In the genomic region with DNA sequence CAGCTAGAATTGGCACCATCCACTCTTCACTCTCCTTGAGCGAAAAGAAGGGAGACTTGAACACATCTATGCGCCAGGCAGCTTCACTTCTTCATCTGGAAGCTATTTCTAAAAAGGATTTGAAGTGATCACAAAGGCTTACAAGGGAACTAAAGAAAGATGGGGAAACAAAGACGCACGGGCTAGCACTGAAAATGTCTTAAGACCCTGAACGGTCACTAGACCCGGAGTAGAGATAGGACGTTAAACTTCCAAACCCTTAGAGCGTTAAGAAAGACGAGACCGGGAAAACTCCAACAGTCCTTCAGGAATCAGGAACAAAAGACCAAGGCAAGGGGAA, we compare ENCODE assay signal across 9 cellular contexts. TPM values are rescaled to one million over a fixed set of nuclear protein-coding genes. Genes with fewer than 3 reads are reported as not detected.
A peak's percentile ranks its signal among the peaks of the same experiment; 100 is the strongest.
DNase-seq lines count a peak whose midpoint lies in the region; ATAC-seq and TF ChIP-seq lines count a peak whose summit lies in the region.
"Had no signal": no experiment of that assay in that cellular context is flagged by ENCODE, and none has a peak within 500 bp of the region (broad histone marks: within the 10 kb centered on the region; RNA-seq: fewer than 3 reads in every experiment).

No MANE protein-coding gene starts in this region.

- H3K4me2 ChIP-seq in PC-3 (ENCODE audit: low read length), result peak overlapping the region; percentile 80

- CTCF ChIA-PET in PC-3 (lab: Charles Lee) (interaction anchor here (0.6 to 2.9 kb wide), 6 partner anchors 24 to 142 kb away, joined by 3 to 24 read pairs (median 4); no protein-coding TSS in a partner anchor), GM10248 (lab: Yijun Ruan, JAX) (interaction anchor here (0.7 to 4.9 kb wide), 40 partner anchors 8 to 618 kb away, joined by 3 to 61 read pairs (median 4); a partner anchor contains a TSS)

- H4K20me1 ChIP-seq in PC-3 (ENCODE audit: low read length), result no peaks in the 10 kb centered on the region

- H3K4me3 ChIP-seq in H7 (ENCODE audit: insufficient read depth, low read depth, low read length), result peak overlapping the region; percentile 52
- H3K4me3 ChIP-seq in PC-3 (ENCODE audit: low read length), result peak overlapping the region; percentile 60; the same call in 1 of the 2 replicates
- H3K4me3 ChIP-seq in skeletal muscle tissue (ENCODE audit: low read length in 3 of 3), result peak overlapping the region; percentile 56 to 68 (median 60)

- H3K27me3 ChIP-seq in H7 (ENCODE audit: control insufficient read depth, insufficient read depth, low read length), result peaks cover 32% of the 10 kb centered on the region
- peaks cover 96% of the 10 kb centered on the region for H3K27me3 ChIP-seq in PC-3 (ENCODE audit: low read length)
- peaks cover 19 to 39% (median 23%) of the 10 kb centered on the region in 3 donors for H3K27me3 ChIP-seq in skeletal muscle tissue (ENCODE audit: control insufficient read depth in 3 of 3, insufficient read depth in 3 of 3, low read length in 3 of 3)

- H2AFZ ChIP-seq in PC-3 (ENCODE audit: low read length), result peak overlapping the region; percentile 57; the same call in 1 of the 2 replicates

- H3K79me2 ChIP-seq in PC-3 (ENCODE audit: low read length), result no peaks in the 10 kb centered on the region

- POLR2A ChIA-PET in PC-3 (lab: Charles Lee; ENCODE audit: unreplicated experiment) (no interaction called here), GM10248 (lab: Yijun Ruan, JAX) (interaction anchor here (0.7 kb wide), 1 partner anchor 143 kb away, joined by 3 read pairs; no protein-coding TSS in a partner anchor)

- BruUV-seq in PC-3 (replicated peaks; lab: Mats Ljungman, UMichigan), result no TSS peak

- no peak for DNase-seq in H7
- DNase-seq in PC-3, result no peak
- DNase-seq in left ventricle myocardium superior, result no peak
- no peak for DNase-seq in nucleus accumbens (lab: John Stamatoyannopoulos, UW)
- no peak for DNase-seq in GM10248 (ENCODE audit: extremely low spot score)
- no peak for DNase-seq in DMS79 (lab: John Stamatoyannopoulos, UW)
- no peak for DNase-seq in SW 1271 (lab: John Stamatoyannopoulos, UW)

- no peaks in the 10 kb centered on the region for H3F3A ChIP-seq in PC-3 (ENCODE audit: low read length, unreplicated experiment)

- H3K27ac ChIP-seq in PC-3 (ENCODE audit: low read length) (no peak overlapping the region), skeletal muscle tissue (ENCODE audit: low read depth, low read length) (peak overlapping the region; percentile 32)
- H3K27ac ChIP-seq: brain microvascular endothelial cell had no signal

- H3K4me1 ChIP-seq in PC-3 (ENCODE audit: insufficient read depth, low read length) (no peaks in the 10 kb centered on the region), skeletal muscle tissue (ENCODE audit: control insufficient read depth in 3 of 3, insufficient read depth in 3 of 3, low read length in 3 of 3) (peaks cover 8 to 10% (median 9%) of the 10 kb centered on the region in 3 donors)

- intact Hi-C loops in PC-3 (cut with micrococcal nuclease) (loop anchor here (5.0 kb wide), 1 partner anchor 97 kb away; no protein-coding TSS in a partner anchor), left ventricle myocardium superior (cut with micrococcal nuclease) (loop anchor here (10.0 kb wide), 1 partner anchor 139 kb away; a partner anchor contains a TSS)

- no peaks in the 10 kb centered on the region for H3K36me3 ChIP-seq in H7 (replicated peaks; ENCODE audit: control insufficient read depth, insufficient read depth, low read length)
- no peaks in the 10 kb centered on the region for H3K36me3 ChIP-seq in PC-3 (ENCODE audit: low read depth, low read length)
- H3K36me3 ChIP-seq in skeletal muscle tissue (ENCODE audit: control insufficient read depth in 3 of 3, insufficient read depth in 3 of 3, low read length in 3 of 3), result no peaks in the 10 kb centered on the region
- H3K36me3 ChIP-seq: brain microvascular endothelial cell had no signal

- H3K9me3 ChIP-seq in PC-3 (ENCODE audit: low read length) (no peaks in the 10 kb centered on the region), skeletal muscle tissue (ENCODE audit: control insufficient read depth in 3 of 3, low read length in 3 of 3) (no peaks in the 10 kb centered on the region)

- H3K9me2 ChIP-seq in PC-3 (replicated peaks; ENCODE audit: low read length), result no peaks in the 10 kb centered on the region

- no peak overlapping the region for H3K9ac ChIP-seq in PC-3 (ENCODE audit: low read length)
- H3K9ac ChIP-seq in skeletal muscle tissue (ENCODE audit: low read depth in 1 of 3, low read length in 3 of 3), result peak overlapping the region; percentile 45 to 75 (median 45)

- ATAC-seq in PC-3 (no peak), left ventricle myocardium superior (peak; percentile 10)

- TF ChIP-seq CTCF in PC-3 (conservative IDR thresholded peaks at IDR 0.05; ENCODE audit: low read depth, low read length) (no peak), GM10248 (IDR thresholded peaks at IDR 0.05; ENCODE audit: control extremely low read depth, extremely low read depth, low read depth, missing control alignments) (no peak)

RNA-seq across cellular contexts. Expression of a gene that starts 47.5 kb away (rescaled TPM):
- 8.4 and 11.1 TPM in 2 replicates for total RNA-seq in H7 (2014; rRNA removed; shearing (Covaris generic))
- total RNA-seq in PC-3 (2014; rRNA removed) (18.2 and 23.1 TPM in 2 replicates), left ventricle myocardium superior (1.6 TPM), skeletal muscle tissue (27.7 TPM)
